Comparison of ENCODE assay signal across 9 cellular contexts in the genomic region with DNA sequence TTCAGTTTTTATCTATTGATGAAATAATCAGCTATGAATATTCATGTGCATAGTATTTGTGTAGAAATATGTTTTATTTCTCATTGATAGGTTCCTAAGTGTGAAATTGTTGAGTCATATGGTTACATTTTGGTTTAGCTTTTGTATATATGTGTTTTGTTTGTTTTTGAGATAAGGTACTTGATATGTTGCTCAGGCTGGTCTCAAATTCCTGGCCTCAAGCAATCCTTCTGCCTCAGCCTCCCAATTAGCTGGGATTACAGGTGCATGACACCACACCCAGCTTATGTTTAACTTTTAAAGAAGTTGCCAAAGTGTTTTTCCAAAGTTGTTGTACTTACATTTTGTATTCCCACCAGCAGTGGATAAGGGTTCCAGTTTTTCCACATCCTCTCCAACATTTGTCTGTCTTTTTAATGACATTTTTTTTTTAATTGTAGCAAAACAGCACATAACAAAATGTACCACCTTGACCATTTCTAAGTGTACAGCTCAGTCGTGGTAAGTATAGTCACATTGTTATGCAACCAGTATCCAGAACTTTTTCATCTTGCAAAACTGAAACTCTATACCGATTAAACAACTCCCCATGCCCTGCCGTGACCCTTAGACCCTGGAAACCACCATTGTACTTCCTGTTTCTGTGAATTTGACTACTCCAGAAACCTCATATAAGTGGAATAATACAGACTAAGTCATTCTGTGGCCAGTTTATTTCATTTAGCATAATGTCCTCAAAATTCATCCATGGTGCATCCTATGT. TPM values are rescaled to one million over a fixed set of nuclear protein-coding genes. Genes with fewer than 3 reads are reported as not detected.
DNase-seq lines count a peak whose midpoint lies in the region; ATAC-seq and TF ChIP-seq lines count a peak whose summit lies in the region.
"Had no signal": no experiment of that assay in that cellular context is flagged by ENCODE, and none has a peak within 500 bp of the region (broad histone marks: within the 10 kb centered on the region; RNA-seq: fewer than 3 reads in every experiment).

No MANE protein-coding gene starts in this region.

- ATAC-seq in GM18861 (IDR thresholded peaks at IDR 0.05; ENCODE audit: unreplicated experiment) = peak; percentile 94
- peak; percentile 73 for ATAC-seq in HG02870 (IDR thresholded peaks at IDR 0.05; ENCODE audit: unreplicated experiment)
- ATAC-seq in PC-3 = peak; percentile 32; the same call in 1 of the 2 replicates
- peak; percentile 9 for ATAC-seq in lung (ENCODE audit: insufficient read depth, low FRiP score)

- no peaks in the 10 kb centered on the region for H4K20me1 ChIP-seq in PC-3 (ENCODE audit: low read length)

- H3K4me2 ChIP-seq in PC-3 (ENCODE audit: low read length) = peak overlapping the region; percentile 17; the same call in 1 of the 2 replicates

- H3K79me2 ChIP-seq in PC-3 (ENCODE audit: low read length) = no peaks in the 10 kb centered on the region

- H3K9ac ChIP-seq in PC-3 (ENCODE audit: low read length) = no peak overlapping the region

- H3K27ac ChIP-seq in PC-3 (ENCODE audit: low read length) (no peak overlapping the region), lung (ENCODE audit: low read depth in 1 of 2, low read length in 1 of 2) (no peak overlapping the region)
- H3K27ac ChIP-seq: adrenal gland had no signal

- peak; percentile 37 for DNase-seq in PC-3
- DNase-seq in lung (ENCODE audit: low spot score) = peak; percentile 37
- no peak for DNase-seq in NCI-H1048 (lab: John Stamatoyannopoulos, UW)
- DNase-seq in germinal center (ENCODE audit: low spot score) = no peak
- no peak for DNase-seq in posterior cingulate gyrus
- no peak for DNase-seq in NCI-H345 treated with DMSO at 0.1 percent for 48 hours (lab: John Stamatoyannopoulos, UW; ENCODE audit: unreplicated experiment)

- H2AFZ ChIP-seq in PC-3 (ENCODE audit: low read length) = peak overlapping the region; percentile 18; the same call in 1 of the 2 replicates

- no peaks in the 10 kb centered on the region for H3K9me3 ChIP-seq in PC-3 (ENCODE audit: low read length)
- peaks cover 0 to 1% of the 10 kb centered on the region in 2 donors for H3K9me3 ChIP-seq in lung (ENCODE audit: control insufficient read depth in 2 of 2, insufficient read depth in 1 of 2, low read length in 1 of 2)
- H3K9me3 ChIP-seq: adrenal gland had no signal

- intact Hi-C loops in PC-3 (cut with micrococcal nuclease) = no loop called here
- intact Hi-C loops in posterior cingulate gyrus (cut with DNase I) = no loop called here

- no peaks in the 10 kb centered on the region for H3K27me3 ChIP-seq in PC-3 (ENCODE audit: low read length)
- H3K27me3 ChIP-seq in lung (ENCODE audit: control insufficient read depth, insufficient read depth) = no peaks in the 10 kb centered on the region
- H3K27me3 ChIP-seq: adrenal gland had no signal

- no peaks in the 10 kb centered on the region for H3K36me3 ChIP-seq in PC-3 (ENCODE audit: low read depth, low read length)
- H3K36me3 ChIP-seq in lung (ENCODE audit: control insufficient read depth in 2 of 2, insufficient read depth in 2 of 2, low read length in 2 of 2) = no peaks in the 10 kb centered on the region
- H3K36me3 ChIP-seq: adrenal gland had no signal

- no peaks in the 10 kb centered on the region for H3K9me2 ChIP-seq in PC-3 (replicated peaks; ENCODE audit: low read length)

- H3K4me3 ChIP-seq in PC-3 (ENCODE audit: low read length) (no peak overlapping the region), lung (no peak overlapping the region)
- H3K4me3 ChIP-seq: adrenal gland had no signal

- CTCF ChIA-PET in PC-3 (lab: Charles Lee) = no interaction called here

- no peaks in the 10 kb centered on the region for H3F3A ChIP-seq in PC-3 (ENCODE audit: low read length, unreplicated experiment)

- BruUV-seq in PC-3 (replicated peaks; lab: Mats Ljungman, UMichigan) = no TSS peak

- 18 to 28% methylated on average over 3 of the region's 3 CpGs for WGBS in lung, 2 donors

- H3K4me1 ChIP-seq in PC-3 (ENCODE audit: insufficient read depth, low read length) = peaks cover 11% of the 10 kb centered on the region
- H3K4me1 ChIP-seq in lung (ENCODE audit: control insufficient read depth in 2 of 2, insufficient read depth in 2 of 2, low read length in 2 of 2) = no peaks in the 10 kb centered on the region
- H3K4me1 ChIP-seq: adrenal gland had no signal

- no peak for TF ChIP-seq CTCF in PC-3 (conservative IDR thresholded peaks at IDR 0.05; ENCODE audit: low read depth, low read length)
- no peak for TF ChIP-seq CTCF in lung (IDR thresholded peaks at IDR 0.05; ENCODE audit: control extremely low read depth, extremely low read depth)

- POLR2A ChIA-PET in PC-3 (lab: Charles Lee; ENCODE audit: unreplicated experiment) = no interaction called here

RNA-seq across cellular contexts. Expression of a gene that starts 12.6 kb away (rescaled TPM):
- total RNA-seq in PC-3 (2014; rRNA removed) (13.6 and 13.8 TPM in 2 replicates), lung (10 to 100 TPM; 15.6 to 26.4 TPM)
- polyA plus RNA-seq in lung = 10 to 100 TPM; 15.6 to 30.5 TPM

RNA-seq across cellular contexts. Expression of a gene that starts 53.3 kb away (rescaled TPM):
- total RNA-seq in PC-3 (2014; rRNA removed) (57.1 and 68.8 TPM in 2 replicates), lung (10 to 100 TPM; 10.3 to 20.3 TPM)
- 10 to 100 TPM; 12.9 to 24.1 TPM for polyA plus RNA-seq in lung

RNA-seq across cellular contexts. Expression of a gene that starts 54.6 kb away (rescaled TPM):
- total RNA-seq in PC-3 (2014; rRNA removed) (7.1 and 8.4 TPM in 2 replicates), lung (10 to 100 TPM in 1 of 2 donors, 1 to 10 TPM in 1; 5.5 to 16.7 TPM)
- 1 to 10 TPM; 2.6 to 4.6 TPM for polyA plus RNA-seq in lung

Comparison
In these comparisons a context has a peak if more than half of its experiments do, and no peak if none do; other contexts are left out.
1. ATAC-seq: peak in every context shown above with its lines; median percentile 94 in GM18861; 73 in HG02870; 32 in PC-3; 9 in lung.
2. DNase-seq: peak in PC-3 (single experiment) and lung (single experiment); none in NCI-H1048 (single experiment), germinal center (single experiment), posterior cingulate gyrus (0 of 10) and NCI-H345 treated with DMSO at 0.1 percent for 48 hours (single experiment).